13 cellular contexts compared by ENCODE assay signal in the genomic region with DNA sequence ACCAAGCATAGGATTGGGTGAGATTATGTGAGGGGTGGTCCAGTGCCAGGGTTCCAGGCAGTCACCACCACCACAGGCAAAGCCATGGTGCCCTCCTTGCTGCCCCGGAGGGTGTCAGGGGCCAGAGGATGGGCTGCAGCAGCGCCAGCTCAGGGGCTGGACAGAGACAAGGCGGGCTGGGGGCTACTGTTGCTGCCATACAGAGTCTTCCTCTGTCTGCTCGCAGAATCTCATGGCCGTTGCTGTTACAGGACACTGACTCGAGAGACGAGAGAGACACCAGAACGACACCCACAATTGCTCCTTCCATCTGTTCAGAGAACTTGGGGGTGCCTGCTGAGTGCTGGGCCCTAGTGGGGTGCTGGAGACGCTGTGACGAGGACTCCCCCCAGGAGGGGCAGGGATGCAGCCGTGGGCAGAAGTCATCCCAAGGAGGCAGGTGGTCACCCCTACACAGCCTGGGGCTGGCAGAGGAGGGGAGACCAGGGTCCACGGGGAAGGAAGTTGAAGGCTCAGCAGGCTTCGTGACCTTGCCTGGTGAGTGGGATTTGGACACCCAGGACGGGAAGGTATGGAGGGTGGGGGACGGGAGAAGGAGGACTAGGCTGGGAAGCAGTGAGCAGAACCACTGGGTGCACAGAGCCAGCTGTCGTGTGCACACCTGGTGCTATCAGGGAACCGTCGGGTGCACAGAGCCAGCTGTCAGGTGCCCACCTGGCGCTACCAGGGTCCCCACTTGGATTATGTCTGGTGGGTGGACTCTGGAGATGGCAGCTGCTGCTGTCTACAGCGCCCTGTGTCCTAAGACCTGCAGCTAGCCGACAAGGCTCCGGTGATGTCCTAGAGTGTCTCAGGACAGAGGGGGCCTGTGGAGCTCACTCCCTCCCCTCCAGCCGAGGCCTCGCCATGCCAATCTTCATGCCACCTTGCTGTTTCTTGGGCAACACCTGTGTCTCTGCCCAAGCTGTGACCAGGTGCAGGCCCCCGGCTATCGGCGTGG. TPM values are rescaled to one million over a fixed set of nuclear protein-coding genes. Genes with fewer than 3 reads are reported as not detected.
DNase-seq lines count a peak whose midpoint lies in the region; TF ChIP-seq lines count a peak whose summit lies in the region.
"Had no signal": no experiment of that assay in that cellular context is flagged by ENCODE, and none has a peak within 500 bp of the region (broad histone marks: within the 10 kb centered on the region; RNA-seq: fewer than 3 reads in every experiment).

No MANE protein-coding gene starts in this region.

- no peak for TF ChIP-seq POLR2A in stomach (IDR thresholded peaks at IDR 0.05)

- intact Hi-C loops in stomach (cut with DNase I; ENCODE audit: low total_unique reads) = loop anchor here (10.0 kb wide), 1 partner anchor 311 kb away; no protein-coding TSS in a partner anchor

- TF ChIP-seq CTCF in stomach (IDR thresholded peaks at IDR 0.05) = no peak

- no peaks in the 10 kb centered on the region for H3K36me3 ChIP-seq in H7 (replicated peaks; ENCODE audit: control insufficient read depth, insufficient read depth, low read length)
- no peaks in the 10 kb centered on the region for H3K36me3 ChIP-seq in stomach
- H3K36me3 ChIP-seq: tibial nerve had no signal

- peak; percentile 33 for DNase-seq in activated CD8-positive, alpha-beta memory T cell treated with anti-CD3 and anti-CD28 coated beads for 24 hours
- DNase-seq in activated CD8-positive, alpha-beta memory T cell treated with anti-CD3 and anti-CD28 coated beads, Interleukin-2, amount 50 U/mL, for 4 hours = no peak
- peak; percentile 32 for DNase-seq in H7
- DNase-seq in iPS-NIHi7 (ENCODE audit: extremely low spot score) = peak; percentile 5
- DNase-seq in stomach = peak; percentile 20
- no peak for DNase-seq in caudate nucleus (lab: John Stamatoyannopoulos, UW)
- DNase-seq in NCI-H187 treated with DMSO at 0.1 percent for 48 hours (lab: John Stamatoyannopoulos, UW) = no peak
- DNase-seq in GDM1 (lab: John Stamatoyannopoulos, UW) = no peak
- DNase-seq: GM23248 had no signal

- 71 to 81% (median 78%) methylated on average over 19 to 27 of the region's 27 CpGs for WGBS in stomach, 5 donors

- no peaks in the 10 kb centered on the region for H3K9me3 ChIP-seq in stomach

- no peak for TF ChIP-seq EP300 in stomach (IDR thresholded peaks at IDR 0.05)

- H3K4me3 ChIP-seq in H7 (ENCODE audit: insufficient read depth, low read depth, low read length) (no peak overlapping the region), stomach (no peak overlapping the region)
- H3K4me3 ChIP-seq: GM23248, tibial nerve had no signal

- H3K27ac ChIP-seq in stomach (no peak overlapping the region), caudate nucleus (ENCODE audit: low read depth, low read length) (no peak overlapping the region)
- H3K27ac ChIP-seq: GM23248, parathyroid adenoma, tibial nerve had no signal

- H3K27me3 ChIP-seq in H7 (ENCODE audit: control insufficient read depth, insufficient read depth, low read length) (peaks cover 1% of the 10 kb centered on the region), stomach (peaks cover 0 to 75% (median 5%) of the 10 kb centered on the region in 3 donors)
- H3K27me3 ChIP-seq: tibial nerve had no signal

- peaks cover 0 to 7% (median 3%) of the 10 kb centered on the region in 4 donors for H3K4me1 ChIP-seq in stomach
- H3K4me1 ChIP-seq: parathyroid adenoma, tibial nerve had no signal

RNA-seq across cellular contexts. Expression of gene HMX1, which starts 43.9 kb away (rescaled TPM):
- 2.0 and 4.4 TPM in 2 replicates for total RNA-seq in H7 (2014; rRNA removed; shearing (Covaris generic))
- total RNA-seq in stomach = under 1 TPM in 1 of 5 donors, not detected in 4; 0.37 TPM
- polyA plus RNA-seq in stomach = not detected
- total RNA-seq: fibroblast of villous mesenchyme, GM23248, mononuclear cell had no signal
- polyA plus RNA-seq: GM23248 had no signal

Comparison
In these comparisons a context has a peak if more than half of its experiments do, and no peak if none do; other contexts are left out.
1. DNase-seq: peak in activated CD8-positive, alpha-beta memory T cell treated with anti-CD3 and anti-CD28 coated beads for 24 hours (single experiment), H7 (single experiment), iPS-NIHi7 (single experiment) and stomach (single experiment); none in activated CD8-positive, alpha-beta memory T cell treated with anti-CD3 and anti-CD28 coated beads, Interleukin-2, amount 50 U/mL, for 4 hours (single experiment), caudate nucleus (0 of 61), NCI-H187 treated with DMSO at 0.1 percent for 48 hours (single experiment) and GDM1 (single experiment).